19 cellular contexts compared by ENCODE assay signal in genomic region chr1:25559031-25559430, GRCh38. TPM values are rescaled to one million over a fixed set of nuclear protein-coding genes. Genes with fewer than 3 reads are reported as not detected.
DNase-seq lines count a peak whose midpoint lies in the region; ATAC-seq and TF ChIP-seq lines count a peak whose summit lies in the region.
"Had no signal": no experiment of that assay in that cellular context is flagged by ENCODE, and none has a peak within 500 bp of the region (broad histone marks: within the 10 kb centered on the region; RNA-seq: fewer than 3 reads in every experiment).

No MANE protein-coding gene starts in this region.

- peaks cover 97% of the 10 kb centered on the region for H3K4me1 Mint-ChIP-seq in activated naive CD4-positive, alpha-beta T cell treated with anti-CD3 and anti-CD28 coated beads, Interleukin-2, amount 10 ng/mL, durations not matched to agents 7 days and 5 days
- H3K4me1 Mint-ChIP-seq in activated T-helper 17 cell treated with anti-CD3 and anti-CD28 coated beads, Interleukin-2, amount 50 U/mL, for 72 hours, result peaks cover 51% of the 10 kb centered on the region
- H3K4me1 Mint-ChIP-seq: endodermal cell had no signal

- peaks cover 72% of the 10 kb centered on the region for H3K36me3 Mint-ChIP-seq in activated naive CD4-positive, alpha-beta T cell treated with anti-CD3 and anti-CD28 coated beads, Interleukin-2, amount 10 ng/mL, durations not matched to agents 7 days and 5 days
- H3K36me3 Mint-ChIP-seq in activated T-helper 17 cell treated with anti-CD3 and anti-CD28 coated beads, Interleukin-2, amount 50 U/mL, for 72 hours (ENCODE audit: low read depth), result no peaks in the 10 kb centered on the region

- TF ChIP-seq CTCF in lower lobe of right lung (IDR thresholded peaks at IDR 0.05) (no peak), esophagus squamous epithelium (IDR thresholded peaks at IDR 0.05) (no peak)

- DNase-seq in activated naive CD4-positive, alpha-beta T cell treated with anti-CD3 and anti-CD28 coated beads, Interleukin-2, amount 10 ng/mL, durations not matched to agents 7 days and 5 days, result no peak
- DNase-seq in activated naive CD4-positive, alpha-beta T cell treated with anti-CD3 and anti-CD28 coated beads, Interleukin-2, amount 50 U/mL, for 16 hours, result no peak
- DNase-seq in lower lobe of right lung (no peak), substantia nigra (lab: John Stamatoyannopoulos, UW) (no peak), esophagus squamous epithelium (lab: John Stamatoyannopoulos, UW) (no peak)
- DNase-seq in activated CD4-positive, CD25-positive, alpha-beta regulatory T cell (lab: John Stamatoyannopoulos, UW), result no peak
- DNase-seq: central memory CD4-positive, alpha-beta T cell; DMS79 treated with DMSO at 0.1 percent for 48 hours; endodermal cell; HCEC 1CT; NCI-H1048; NCI-H2081 treated with DMSO at 0.1 percent for 48 hours; NCI-H510A treated with DMSO at 0.1 percent for 48 hours had no signal

- no peak for TF ChIP-seq POLR2A in esophagus squamous epithelium (IDR thresholded peaks at IDR 0.05)

- no peaks in the 10 kb centered on the region for H3K9me3 Mint-ChIP-seq in activated naive CD4-positive, alpha-beta T cell treated with anti-CD3 and anti-CD28 coated beads, Interleukin-2, amount 10 ng/mL, durations not matched to agents 7 days and 5 days
- no peaks in the 10 kb centered on the region for H3K9me3 Mint-ChIP-seq in activated T-helper 17 cell treated with anti-CD3 and anti-CD28 coated beads, Interleukin-2, amount 50 U/mL, for 72 hours
- H3K9me3 Mint-ChIP-seq: endodermal cell; T-helper 2 cell treated with Interferon-gamma antibody and Interleukin-4, amounts not matched to agents 5 μg/mL and 100 μg/mL, for 36 hours had no signal

- 43 to 61% methylated on average over 3 of the region's 6 CpGs for WGBS in esophagus squamous epithelium, 2 donors

- H3K4me3 Mint-ChIP-seq in activated naive CD4-positive, alpha-beta T cell treated with anti-CD3 and anti-CD28 coated beads, Interleukin-2, amount 10 ng/mL, durations not matched to agents 7 days and 5 days, result no peak overlapping the region
- no peak overlapping the region for H3K4me3 Mint-ChIP-seq in activated T-helper 17 cell treated with anti-CD3 and anti-CD28 coated beads, Interleukin-2, amount 50 U/mL, for 72 hours
- H3K4me3 Mint-ChIP-seq: endodermal cell; T-helper 2 cell treated with Interferon-gamma antibody and Interleukin-4, amounts not matched to agents 5 μg/mL and 100 μg/mL, for 36 hours had no signal

- H3K36me3 ChIP-seq in lower lobe of right lung, result peaks cover 36% of the 10 kb centered on the region
- peaks cover 6 to 56% (median 18%) of the 10 kb centered on the region in 3 donors for H3K36me3 ChIP-seq in esophagus squamous epithelium
- H3K36me3 ChIP-seq: prostate gland had no signal

- CTCF ChIA-PET in activated naive CD4-positive, alpha-beta T cell treated with anti-CD3 and anti-CD28 coated beads, Interleukin-2, amount 10 ng/mL, durations not matched to agents 7 days and 5 days (lab: Charles Lee), result interaction anchor here (0.7 to 1.8 kb wide), 2 partner anchors 14 to 38 kb away, joined by 3 to 4 read pairs; no protein-coding TSS in a partner anchor

- intact Hi-C loops in lower lobe of right lung (cut with DNase I) (no loop called here), esophagus squamous epithelium (cut with DNase I) (no loop called here)

- no peak for ATAC-seq in activated T-helper 17 cell treated with anti-CD3 and anti-CD28 coated beads, Interleukin-2, amount 50 U/mL, for 72 hours (replicated peaks)
- ATAC-seq in lower lobe of right lung, result no peak
- ATAC-seq in GM18858 (IDR thresholded peaks at IDR 0.05; ENCODE audit: unreplicated experiment), result no peak
- ATAC-seq: activated CD4-positive, CD25-positive, alpha-beta regulatory T cell treated with anti-CD3 and anti-CD28 coated beads, Interleukin-2, amount 50 U/mL, for 24 hours had no signal

- H3K27me3 Mint-ChIP-seq in activated naive CD4-positive, alpha-beta T cell treated with anti-CD3 and anti-CD28 coated beads, Interleukin-2, amount 10 ng/mL, durations not matched to agents 7 days and 5 days, result no peaks in the 10 kb centered on the region
- H3K27me3 Mint-ChIP-seq in activated T-helper 17 cell treated with anti-CD3 and anti-CD28 coated beads, Interleukin-2, amount 50 U/mL, for 72 hours, result no peaks in the 10 kb centered on the region

- H3K4me3 ChIP-seq in lower lobe of right lung (no peak overlapping the region), esophagus squamous epithelium (no peak overlapping the region)
- H3K4me3 ChIP-seq: prostate gland had no signal

- H3K27ac Mint-ChIP-seq in activated naive CD4-positive, alpha-beta T cell treated with anti-CD3 and anti-CD28 coated beads, Interleukin-2, amount 10 ng/mL, durations not matched to agents 7 days and 5 days, result peak overlapping the region; percentile 94
- peak overlapping the region; percentile 45 for H3K27ac Mint-ChIP-seq in activated T-helper 17 cell treated with anti-CD3 and anti-CD28 coated beads, Interleukin-2, amount 50 U/mL, for 72 hours
- H3K27ac Mint-ChIP-seq: endodermal cell; T-helper 2 cell treated with Interferon-gamma antibody and Interleukin-4, amounts not matched to agents 5 μg/mL and 100 μg/mL, for 36 hours had no signal

- H3K27me3 ChIP-seq in lower lobe of right lung (ENCODE audit: low read depth) (no peaks in the 10 kb centered on the region), esophagus squamous epithelium (no peaks in the 10 kb centered on the region)

- H3K4me1 ChIP-seq in lower lobe of right lung, result peaks cover 72% of the 10 kb centered on the region
- H3K4me1 ChIP-seq in esophagus squamous epithelium, result peaks cover 40 to 88% (median 59%) of the 10 kb centered on the region in 3 donors

- H3K27ac ChIP-seq in lower lobe of right lung (peak overlapping the region; percentile 18), substantia nigra (ENCODE audit: low read depth, low read length, poor library complexity, severe bottlenecking) (peak overlapping the region; percentile 98), esophagus squamous epithelium (no peak overlapping the region)
- H3K27ac ChIP-seq: KMS-11, prostate gland had no signal

- no peaks in the 10 kb centered on the region for H3K9me3 ChIP-seq in lower lobe of right lung
- H3K9me3 ChIP-seq in esophagus squamous epithelium, result no peaks in the 10 kb centered on the region
- H3K9me3 ChIP-seq: prostate gland had no signal

RNA-seq across cellular contexts. Expression of gene LDLRAP1, which starts 15.6 kb away (rescaled TPM):
- total RNA-seq in activated T-helper 17 cell treated with anti-CD3 and anti-CD28 coated beads, Interleukin-2, amount 50 U/mL, for 72 hours, result 10 to 100 TPM in 1 of 2 donors, 1 to 10 TPM in 1; 6.7 to 10.3 TPM
- total RNA-seq in lower lobe of right lung, result 30.3 TPM
- 10 to 100 TPM; 17.0 to 21.4 (median 19.5) TPM for total RNA-seq in esophagus squamous epithelium

RNA-seq across cellular contexts. Expression of gene MAN1C1, which starts 57.6 kb away (rescaled TPM):
- 1 to 10 TPM; 6.2 to 7.7 TPM for total RNA-seq in activated T-helper 17 cell treated with anti-CD3 and anti-CD28 coated beads, Interleukin-2, amount 50 U/mL, for 72 hours
- 20.4 TPM for total RNA-seq in lower lobe of right lung
- 1 to 10 TPM in 3 of 4 donors, under 1 TPM in 1; 0.91 to 7.4 (median 3.8) TPM for total RNA-seq in esophagus squamous epithelium

Comparison
In these comparisons a context has a peak if more than half of its experiments do, and no peak if none do; other contexts are left out.
1. H3K27ac ChIP-seq: peak in lower lobe of right lung (single experiment) and substantia nigra (single experiment); none in esophagus squamous epithelium (0 of 4).